In the genomic region with DNA sequence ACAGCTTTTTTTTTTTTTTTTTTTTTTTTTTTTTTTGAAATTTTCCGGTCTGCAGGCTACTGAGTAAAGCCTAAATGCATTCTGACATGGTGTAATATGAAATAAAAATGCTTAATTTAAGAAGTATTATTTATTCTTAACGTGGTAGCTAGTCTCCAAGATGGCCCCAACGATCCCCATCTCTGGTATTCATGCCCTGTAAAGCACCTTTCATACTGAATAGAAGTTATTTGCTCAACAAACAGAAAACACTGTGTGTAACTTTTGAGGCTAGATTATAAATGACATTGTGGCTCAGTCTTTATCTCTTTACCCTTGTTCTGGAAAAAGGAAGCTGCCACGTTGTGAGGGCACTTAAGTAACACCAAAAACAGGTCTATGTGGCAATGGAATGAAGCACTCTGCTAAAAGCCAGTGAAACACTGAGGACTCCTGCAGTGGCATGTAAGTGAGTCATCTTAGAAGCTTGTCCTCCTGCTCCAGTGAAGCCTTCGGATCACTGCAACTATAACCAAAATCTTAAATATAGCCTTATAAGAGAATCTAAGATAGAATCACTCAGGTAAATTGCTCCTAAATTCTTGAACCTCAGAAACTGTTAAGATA, we compare ENCODE assay signal across 9 cellular contexts.
DNase-seq lines count a peak whose midpoint lies in the region; ATAC-seq and TF ChIP-seq lines count a peak whose summit lies in the region.
"Had no signal": no experiment of that assay in that cellular context is flagged by ENCODE, and none has a peak within 500 bp of the region (broad histone marks: within the 10 kb centered on the region; RNA-seq: fewer than 3 reads in every experiment).

No MANE protein-coding gene starts in this region.

- DNase-seq in GM04503 (ENCODE audit: low read depth) (peak; percentile 60), NCI-H226 (peak; percentile 28), choroid plexus epithelial cell (ENCODE audit: low read depth) (peak; percentile 96), non-pigmented ciliary epithelial cell (ENCODE audit: low read depth) (peak; percentile 88), NCI-H1105 (lab: John Stamatoyannopoulos, UW) (no peak), SHP77 treated with DMSO at 0.1 percent for 48 hours (lab: John Stamatoyannopoulos, UW) (no peak), NCI-H82 (lab: John Stamatoyannopoulos, UW) (no peak)
- DNase-seq: lower lobe of right lung had no signal

- ATAC-seq in GM21529 (IDR thresholded peaks at IDR 0.05; ENCODE audit: unreplicated experiment): no peak

- no peak overlapping the region for H3K4me3 ChIP-seq in choroid plexus epithelial cell (ENCODE audit: low read depth, low read length)
- H3K4me3 ChIP-seq: lower lobe of right lung had no signal

- no peak for TF ChIP-seq CTCF in choroid plexus epithelial cell (conservative IDR thresholded peaks at IDR 0.05; ENCODE audit: low read depth, low read length)

Comparison
In these comparisons a context has a peak if more than half of its experiments do, and no peak if none do; other contexts are left out.
1. DNase-seq: peak in GM04503 (single experiment), NCI-H226 (single experiment), choroid plexus epithelial cell (single experiment) and non-pigmented ciliary epithelial cell (single experiment); none in NCI-H1105 (single experiment), SHP77 treated with DMSO at 0.1 percent for 48 hours (single experiment) and NCI-H82 (single experiment).